In genomic region chr6:14210663-14211595, GRCh38 we compare ENCODE assay signal across 1 cellular context.
TF ChIP-seq lines count a peak whose summit lies in the region.

No MANE protein-coding gene starts in this region.

TF ChIP-seq in HepG2, 621 proteins besides CTCF, POLR2A, EP300 and RAD21 (continued from another document and continues in another):
- TF ChIP-seq, protein P1, sequence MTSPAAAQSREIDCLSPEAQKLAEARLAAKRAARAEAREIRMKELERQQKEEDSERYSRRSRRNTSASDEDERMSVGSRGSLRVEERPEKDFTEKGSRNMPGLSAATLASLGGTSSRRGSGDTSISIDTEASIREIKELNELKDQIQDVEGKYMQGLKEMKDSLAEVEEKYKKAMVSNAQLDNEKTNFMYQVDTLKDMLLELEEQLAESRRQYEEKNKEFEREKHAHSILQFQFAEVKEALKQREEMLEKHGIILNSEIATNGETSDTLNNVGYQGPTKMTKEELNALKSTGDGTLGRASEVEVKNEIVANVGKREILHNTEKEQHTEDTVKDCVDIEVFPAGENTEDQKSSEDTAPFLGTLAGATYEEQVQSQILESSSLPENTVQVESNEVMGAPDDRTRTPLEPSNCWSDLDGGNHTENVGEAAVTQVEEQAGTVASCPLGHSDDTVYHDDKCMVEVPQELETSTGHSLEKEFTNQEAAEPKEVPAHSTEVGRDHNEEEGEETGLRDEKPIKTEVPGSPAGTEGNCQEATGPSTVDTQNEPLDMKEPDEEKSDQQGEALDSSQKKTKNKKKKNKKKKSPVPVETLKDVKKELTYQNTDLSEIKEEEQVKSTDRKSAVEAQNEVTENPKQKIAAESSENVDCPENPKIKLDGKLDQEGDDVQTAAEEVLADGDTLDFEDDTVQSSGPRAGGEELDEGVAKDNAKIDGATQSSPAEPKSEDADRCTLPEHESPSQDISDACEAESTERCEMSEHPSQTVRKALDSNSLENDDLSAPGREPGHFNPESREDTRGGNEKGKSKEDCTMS (CRISPR knock-in tag; conservative IDR thresholded peaks at IDR 0.05) = no peak
- 0 out of 2 replicates have a peak, but pooled peaks have one; percentile 8 for TF ChIP-seq TBX2 (CRISPR knock-in tag; IDR thresholded peaks at IDR 0.05; ENCODE audit: borderline replicate concordance)
- TF ChIP-seq ZNF878 (CRISPR knock-in tag; IDR thresholded peaks at IDR 0.05) = 0 out of 2 replicates have a peak, but pooled peaks have one; percentile 60
- peak; percentile 83 for TF ChIP-seq KDM2A (CRISPR knock-in tag; IDR thresholded peaks at IDR 0.05; ENCODE audit: borderline replicate concordance, low read depth)
- no peak for TF ChIP-seq SNRNP70 (IDR thresholded peaks at IDR 0.05; ENCODE audit: low read depth, low read length)
- peak; percentile 59; the same call in 1 of the 2 replicates for TF ChIP-seq HOXA9 (CRISPR knock-in tag; IDR thresholded peaks at IDR 0.05; ENCODE audit: borderline replicate concordance)
- peak; percentile 85 for TF ChIP-seq ZNF441 (CRISPR knock-in tag; IDR thresholded peaks at IDR 0.05; ENCODE audit: borderline replicate concordance)
- TF ChIP-seq, protein P2, sequence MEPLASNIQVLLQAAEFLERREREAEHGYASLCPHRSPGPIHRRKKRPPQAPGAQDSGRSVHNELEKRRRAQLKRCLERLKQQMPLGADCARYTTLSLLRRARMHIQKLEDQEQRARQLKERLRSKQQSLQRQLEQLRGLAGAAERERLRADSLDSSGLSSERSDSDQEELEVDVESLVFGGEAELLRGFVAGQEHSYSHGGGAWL (CRISPR knock-in tag; IDR thresholded peaks at IDR 0.05) = peak; percentile 23; the same call in 1 of the 2 replicates
- TF ChIP-seq ZNF263 (CRISPR knock-in tag; IDR thresholded peaks at IDR 0.05) = peak; percentile 27; the same call in 1 of the 2 replicates
- TF ChIP-seq, protein P3, sequence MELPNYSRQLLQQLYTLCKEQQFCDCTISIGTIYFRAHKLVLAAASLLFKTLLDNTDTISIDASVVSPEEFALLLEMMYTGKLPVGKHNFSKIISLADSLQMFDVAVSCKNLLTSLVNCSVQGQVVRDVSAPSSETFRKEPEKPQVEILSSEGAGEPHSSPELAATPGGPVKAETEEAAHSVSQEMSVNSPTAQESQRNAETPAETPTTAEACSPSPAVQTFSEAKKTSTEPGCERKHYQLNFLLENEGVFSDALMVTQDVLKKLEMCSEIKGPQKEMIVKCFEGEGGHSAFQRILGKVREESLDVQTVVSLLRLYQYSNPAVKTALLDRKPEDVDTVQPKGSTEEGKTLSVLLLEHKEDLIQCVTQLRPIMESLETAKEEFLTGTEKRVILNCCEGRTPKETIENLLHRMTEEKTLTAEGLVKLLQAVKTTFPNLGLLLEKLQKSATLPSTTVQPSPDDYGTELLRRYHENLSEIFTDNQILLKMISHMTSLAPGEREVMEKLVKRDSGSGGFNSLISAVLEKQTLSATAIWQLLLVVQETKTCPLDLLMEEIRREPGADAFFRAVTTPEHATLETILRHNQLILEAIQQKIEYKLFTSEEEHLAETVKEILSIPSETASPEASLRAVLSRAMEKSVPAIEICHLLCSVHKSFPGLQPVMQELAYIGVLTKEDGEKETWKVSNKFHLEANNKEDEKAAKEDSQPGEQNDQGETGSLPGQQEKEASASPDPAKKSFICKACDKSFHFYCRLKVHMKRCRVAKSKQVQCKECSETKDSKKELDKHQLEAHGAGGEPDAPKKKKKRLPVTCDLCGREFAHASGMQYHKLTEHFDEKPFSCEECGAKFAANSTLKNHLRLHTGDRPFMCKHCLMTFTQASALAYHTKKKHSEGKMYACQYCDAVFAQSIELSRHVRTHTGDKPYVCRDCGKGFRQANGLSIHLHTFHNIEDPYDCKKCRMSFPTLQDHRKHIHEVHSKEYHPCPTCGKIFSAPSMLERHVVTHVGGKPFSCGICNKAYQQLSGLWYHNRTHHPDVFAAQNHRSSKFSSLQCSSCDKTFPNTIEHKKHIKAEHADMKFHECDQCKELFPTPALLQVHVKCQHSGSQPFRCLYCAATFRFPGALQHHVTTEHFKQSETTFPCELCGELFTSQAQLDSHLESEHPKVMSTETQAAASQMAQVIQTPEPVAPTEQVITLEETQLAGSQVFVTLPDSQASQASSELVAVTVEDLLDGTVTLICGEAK (IDR thresholded peaks at IDR 0.05) = no peak
- TF ChIP-seq, protein P3 (CRISPR knock-in tag; IDR thresholded peaks at IDR 0.05) = peak; percentile 57; the same call in 1 of the 2 replicates
- TF ChIP-seq MED1 (CRISPR knock-in tag; IDR thresholded peaks at IDR 0.05) = 0 out of 2 replicates have a peak, but pooled peaks have one; percentile 30
- TF ChIP-seq ZNF615 (CRISPR knock-in tag; IDR thresholded peaks at IDR 0.05; ENCODE audit: borderline replicate concordance) = no peak
- TF ChIP-seq TP53 (CRISPR knock-in tag; conservative IDR thresholded peaks at IDR 0.05) = no peak
- TF ChIP-seq MAZ (IDR thresholded peaks at IDR 0.05; ENCODE audit: borderline replicate concordance, low read depth, low read length) = no peak
- TF ChIP-seq MAZ (CRISPR knock-in tag; IDR thresholded peaks at IDR 0.05; ENCODE audit: low read depth) = peak; percentile 78
- TF ChIP-seq ZNF703 (CRISPR knock-in tag; IDR thresholded peaks at IDR 0.05; ENCODE audit: borderline replicate concordance) = peak; percentile 70; the same call in 1 of the 2 replicates
- TF ChIP-seq, protein P4, sequence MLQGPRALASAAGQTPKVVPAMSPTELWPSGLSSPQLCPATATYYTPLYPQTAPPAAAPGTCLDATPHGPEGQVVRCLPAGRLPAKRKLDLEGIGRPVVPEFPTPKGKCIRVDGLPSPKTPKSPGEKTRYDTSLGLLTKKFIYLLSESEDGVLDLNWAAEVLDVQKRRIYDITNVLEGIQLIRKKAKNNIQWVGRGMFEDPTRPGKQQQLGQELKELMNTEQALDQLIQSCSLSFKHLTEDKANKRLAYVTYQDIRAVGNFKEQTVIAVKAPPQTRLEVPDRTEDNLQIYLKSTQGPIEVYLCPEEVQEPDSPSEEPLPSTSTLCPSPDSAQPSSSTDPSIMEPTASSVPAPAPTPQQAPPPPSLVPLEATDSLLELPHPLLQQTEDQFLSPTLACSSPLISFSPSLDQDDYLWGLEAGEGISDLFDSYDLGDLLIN (CRISPR knock-in tag; IDR thresholded peaks at IDR 0.05; ENCODE audit: borderline replicate concordance) = peak; percentile 93; the same call in 1 of the 2 replicates
- TF ChIP-seq JUN (CRISPR knock-in tag; IDR thresholded peaks at IDR 0.05) = no peak
- TF ChIP-seq SAP130 (CRISPR knock-in tag; IDR thresholded peaks at IDR 0.05; ENCODE audit: low read depth) = peak; percentile 64
- 0 out of 2 replicates have a peak, but pooled peaks have one; percentile 44 for TF ChIP-seq BHLHE40 (IDR thresholded peaks at IDR 0.05; ENCODE audit: low read length)
- TF ChIP-seq ZNF574 (CRISPR knock-in tag; IDR thresholded peaks at IDR 0.05) = peak; percentile 67
- peak; percentile 82 for TF ChIP-seq SPEN (CRISPR knock-in tag; IDR thresholded peaks at IDR 0.05; ENCODE audit: low read depth)
- TF ChIP-seq KDM1A (CRISPR knock-in tag; IDR thresholded peaks at IDR 0.05) = no peak
- TF ChIP-seq ZFAT (CRISPR knock-in tag; conservative IDR thresholded peaks at IDR 0.05) = 0 out of 2 replicates have a peak, but pooled peaks have one; percentile 29
- no peak; the same call in 1 of the 2 replicates for TF ChIP-seq TAF1 (CRISPR knock-in tag; IDR thresholded peaks at IDR 0.05)
- TF ChIP-seq SP5 (CRISPR knock-in tag; IDR thresholded peaks at IDR 0.05; ENCODE audit: borderline replicate concordance, low read depth) = peak; percentile 23; the same call in 1 of the 2 replicates
- no peak for TF ChIP-seq NPAS2 (CRISPR knock-in tag; IDR thresholded peaks at IDR 0.05; ENCODE audit: borderline replicate concordance)
- TF ChIP-seq AKAP8 (CRISPR knock-in tag; IDR thresholded peaks at IDR 0.05) = 0 out of 2 replicates have a peak, but pooled peaks have one; percentile 51
- TF ChIP-seq ONECUT2 (CRISPR knock-in tag; IDR thresholded peaks at IDR 0.05) = no peak
- TF ChIP-seq, protein P5, sequence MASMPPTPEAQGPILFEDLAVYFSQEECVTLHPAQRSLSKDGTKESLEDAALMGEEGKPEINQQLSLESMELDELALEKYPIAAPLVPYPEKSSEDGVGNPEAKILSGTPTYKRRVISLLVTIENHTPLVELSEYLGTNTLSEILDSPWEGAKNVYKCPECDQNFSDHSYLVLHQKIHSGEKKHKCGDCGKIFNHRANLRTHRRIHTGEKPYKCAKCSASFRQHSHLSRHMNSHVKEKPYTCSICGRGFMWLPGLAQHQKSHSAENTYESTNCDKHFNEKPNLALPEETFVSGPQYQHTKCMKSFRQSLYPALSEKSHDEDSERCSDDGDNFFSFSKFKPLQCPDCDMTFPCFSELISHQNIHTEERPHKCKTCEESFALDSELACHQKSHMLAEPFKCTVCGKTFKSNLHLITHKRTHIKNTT (CRISPR knock-in tag; IDR thresholded peaks at IDR 0.05) = 0 out of 2 replicates have a peak, but pooled peaks have one; percentile 66
- TF ChIP-seq, protein P6, sequence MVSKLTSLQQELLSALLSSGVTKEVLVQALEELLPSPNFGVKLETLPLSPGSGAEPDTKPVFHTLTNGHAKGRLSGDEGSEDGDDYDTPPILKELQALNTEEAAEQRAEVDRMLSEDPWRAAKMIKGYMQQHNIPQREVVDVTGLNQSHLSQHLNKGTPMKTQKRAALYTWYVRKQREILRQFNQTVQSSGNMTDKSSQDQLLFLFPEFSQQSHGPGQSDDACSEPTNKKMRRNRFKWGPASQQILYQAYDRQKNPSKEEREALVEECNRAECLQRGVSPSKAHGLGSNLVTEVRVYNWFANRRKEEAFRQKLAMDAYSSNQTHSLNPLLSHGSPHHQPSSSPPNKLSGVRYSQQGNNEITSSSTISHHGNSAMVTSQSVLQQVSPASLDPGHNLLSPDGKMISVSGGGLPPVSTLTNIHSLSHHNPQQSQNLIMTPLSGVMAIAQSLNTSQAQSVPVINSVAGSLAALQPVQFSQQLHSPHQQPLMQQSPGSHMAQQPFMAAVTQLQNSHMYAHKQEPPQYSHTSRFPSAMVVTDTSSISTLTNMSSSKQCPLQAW (CRISPR knock-in tag; IDR thresholded peaks at IDR 0.05) = no peak
- TF ChIP-seq, protein P7, sequence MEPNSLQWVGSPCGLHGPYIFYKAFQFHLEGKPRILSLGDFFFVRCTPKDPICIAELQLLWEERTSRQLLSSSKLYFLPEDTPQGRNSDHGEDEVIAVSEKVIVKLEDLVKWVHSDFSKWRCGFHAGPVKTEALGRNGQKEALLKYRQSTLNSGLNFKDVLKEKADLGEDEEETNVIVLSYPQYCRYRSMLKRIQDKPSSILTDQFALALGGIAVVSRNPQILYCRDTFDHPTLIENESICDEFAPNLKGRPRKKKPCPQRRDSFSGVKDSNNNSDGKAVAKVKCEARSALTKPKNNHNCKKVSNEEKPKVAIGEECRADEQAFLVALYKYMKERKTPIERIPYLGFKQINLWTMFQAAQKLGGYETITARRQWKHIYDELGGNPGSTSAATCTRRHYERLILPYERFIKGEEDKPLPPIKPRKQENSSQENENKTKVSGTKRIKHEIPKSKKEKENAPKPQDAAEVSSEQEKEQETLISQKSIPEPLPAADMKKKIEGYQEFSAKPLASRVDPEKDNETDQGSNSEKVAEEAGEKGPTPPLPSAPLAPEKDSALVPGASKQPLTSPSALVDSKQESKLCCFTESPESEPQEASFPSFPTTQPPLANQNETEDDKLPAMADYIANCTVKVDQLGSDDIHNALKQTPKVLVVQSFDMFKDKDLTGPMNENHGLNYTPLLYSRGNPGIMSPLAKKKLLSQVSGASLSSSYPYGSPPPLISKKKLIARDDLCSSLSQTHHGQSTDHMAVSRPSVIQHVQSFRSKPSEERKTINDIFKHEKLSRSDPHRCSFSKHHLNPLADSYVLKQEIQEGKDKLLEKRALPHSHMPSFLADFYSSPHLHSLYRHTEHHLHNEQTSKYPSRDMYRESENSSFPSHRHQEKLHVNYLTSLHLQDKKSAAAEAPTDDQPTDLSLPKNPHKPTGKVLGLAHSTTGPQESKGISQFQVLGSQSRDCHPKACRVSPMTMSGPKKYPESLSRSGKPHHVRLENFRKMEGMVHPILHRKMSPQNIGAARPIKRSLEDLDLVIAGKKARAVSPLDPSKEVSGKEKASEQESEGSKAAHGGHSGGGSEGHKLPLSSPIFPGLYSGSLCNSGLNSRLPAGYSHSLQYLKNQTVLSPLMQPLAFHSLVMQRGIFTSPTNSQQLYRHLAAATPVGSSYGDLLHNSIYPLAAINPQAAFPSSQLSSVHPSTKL (CRISPR knock-in tag; IDR thresholded peaks at IDR 0.05) = 0 out of 2 replicates have a peak, but pooled peaks have one; percentile 6
